8 cellular contexts compared by ENCODE assay signal in genomic region chr14:54487771-54488170, GRCh38. TPM values are rescaled to one million over a fixed set of nuclear protein-coding genes. Genes with fewer than 3 reads are reported as not detected.
A peak's percentile ranks its signal among the peaks of the same experiment; 100 is the strongest.
DNase-seq lines count a peak whose midpoint lies in the region; ATAC-seq and TF ChIP-seq lines count a peak whose summit lies in the region.

No MANE protein-coding gene starts in this region.

- TF ChIP-seq CTCF in spleen (IDR thresholded peaks at IDR 0.05 in 8 of 11, conservative IDR thresholded peaks at IDR 0.05 in 3 of 11): no peak

- no peaks in the 10 kb centered on the region for H3K9me3 ChIP-seq in iPS-18c (ENCODE audit: control insufficient read depth, insufficient read depth, low read length)
- no peaks in the 10 kb centered on the region for H3K9me3 ChIP-seq in spleen

- H3K27me3 Mint-ChIP-seq in IgD-negative memory B cell: peaks cover 3% of the 10 kb centered on the region

- no peaks in the 10 kb centered on the region for H3K9me3 Mint-ChIP-seq in IgD-negative memory B cell

- H3K27ac Mint-ChIP-seq in IgD-negative memory B cell: peak overlapping the region; percentile 92 to 97 (median 94)

- WGBS in spleen, 5 donors: 45 to 68% (median 57%) methylated on average over 4 of the region's 4 CpGs

- DNase-seq in COLO829 (ENCODE audit: low spot score): peak; percentile 76
- peak; percentile 48 for DNase-seq in amniotic epithelial cell (ENCODE audit: low read depth)
- DNase-seq in spleen: no peak
- no peak for DNase-seq in stimulated activated CD4-positive, alpha-beta T cell treated with anti-CD3 and anti-CD28 coated beads, Interleukin-4, amount 100 ng/mL, for 24 hours
- DNase-seq in islet precursor cell: no peak

- ATAC-seq in HG02798 (IDR thresholded peaks at IDR 0.05; ENCODE audit: poor library complexity, unreplicated experiment): no peak

- TF ChIP-seq POLR2A in spleen (IDR thresholded peaks at IDR 0.05): no peak

- intact Hi-C loops in spleen (cut with DNase I; ENCODE audit: low total_unique reads): no loop called here

- peaks cover 47 to 55% (median 54%) of the 10 kb centered on the region in 3 donors for H3K4me1 Mint-ChIP-seq in IgD-negative memory B cell

- peaks cover 10 to 76% (median 61%) of the 10 kb centered on the region in 6 donors for H3K4me1 ChIP-seq in spleen

- H3K27me3 ChIP-seq in spleen (replicated peaks in 1 of 7): no peaks in the 10 kb centered on the region

- peak overlapping the region; percentile 93 for H3K4me3 ChIP-seq in iPS-18c (ENCODE audit: insufficient read depth, low read depth, low read length)
- H3K4me3 ChIP-seq in spleen: peak overlapping the region; percentile 61 to 90 (median 78)

- H3K36me3 Mint-ChIP-seq in IgD-negative memory B cell: peaks cover 5% of the 10 kb centered on the region

- peak overlapping the region; percentile 91 to 96 (median 96) for H3K4me3 Mint-ChIP-seq in IgD-negative memory B cell

- H3K27ac ChIP-seq in spleen: peak overlapping the region; percentile 91 to 97 (median 95)

- H3K36me3 ChIP-seq in spleen: peaks cover 0 to 9% (median 3%) of the 10 kb centered on the region in 6 donors

RNA-seq across cellular contexts. Expression of gene GMFB, which starts 1.0 kb away (rescaled TPM):
- polyA plus RNA-seq in IgD-negative memory B cell (17.8 TPM), spleen (10 to 100 TPM; 10.3 to 16.8 (median 15.2) TPM)
- 10 to 100 TPM; 33.0 to 54.6 (median 37.9) TPM for total RNA-seq in spleen

RNA-seq across cellular contexts. Expression of gene CGRRF1, which starts 21.9 kb away (rescaled TPM):
- polyA plus RNA-seq in IgD-negative memory B cell (24.0 TPM), spleen (10 to 100 TPM; 13.3 to 19.8 (median 19.5) TPM)
- total RNA-seq in spleen: 10 to 100 TPM; 11.3 to 19.4 (median 16.3) TPM

RNA-seq across cellular contexts. Expression of gene CNIH1, which starts 46.6 kb away (rescaled TPM):
- polyA plus RNA-seq in IgD-negative memory B cell: 68.5 TPM
- total RNA-seq in spleen: 100 to 1,000 TPM in 1 of 7 donors, 10 to 100 TPM in 6; 40.7 to 105 (median 48.1) TPM
- polyA plus RNA-seq in spleen: 10 to 100 TPM; 35.0 to 65.8 (median 43.7) TPM

Comparison
In these comparisons a context has a peak if more than half of its experiments do, and no peak if none do; other contexts are left out.
1. DNase-seq: peak in COLO829 (single experiment) and amniotic epithelial cell (single experiment); none in spleen (single experiment), stimulated activated CD4-positive, alpha-beta T cell treated with anti-CD3 and anti-CD28 coated beads, Interleukin-4, amount 100 ng/mL, for 24 hours (single experiment) and islet precursor cell (single experiment).